Comparison of ENCODE assay signal across 20 cellular contexts in genomic region chr5:97979740-97980139, GRCh38.
DNase-seq lines count a peak whose midpoint lies in the region; ATAC-seq and TF ChIP-seq lines count a peak whose summit lies in the region.
"Had no signal": no experiment of that assay in that cellular context is flagged by ENCODE, and none has a peak within 500 bp of the region (broad histone marks: within the 10 kb centered on the region; RNA-seq: fewer than 3 reads in every experiment).

No MANE protein-coding gene starts in this region.

- no peaks in the 10 kb centered on the region for H3K36me3 ChIP-seq in GM23338 (ENCODE audit: insufficient read depth)
- no peaks in the 10 kb centered on the region for H3K36me3 ChIP-seq in hepatocyte (replicated peaks; ENCODE audit: insufficient read depth, low read depth)
- H3K36me3 ChIP-seq: BLaER1 treated with 17β-estradiol and CSF1 and Interleukin-3, amounts not matched to agents 10 nM and 100 nM; right lobe of liver had no signal

- intact Hi-C loops in dorsolateral prefrontal cortex (cut with DNase I), result no loop called here

- TF ChIP-seq CTCF in GM23338 (conservative IDR thresholded peaks at IDR 0.05; ENCODE audit: low read depth in 2 of 2) (no peak), dorsolateral prefrontal cortex (IDR thresholded peaks at IDR 0.05 in 54 of 56, conservative IDR thresholded peaks at IDR 0.05 in 2 of 56; ENCODE audit: low read depth in 1 of 56, partially characterized antibody in 56 of 56) (no peak), hepatocyte (IDR thresholded peaks at IDR 0.05; ENCODE audit: poor library complexity) (no peak)

- no peak overlapping the region for H3K4me3 ChIP-seq in GM23338
- no peak overlapping the region for H3K4me3 ChIP-seq in dorsolateral prefrontal cortex
- H3K4me3 ChIP-seq in hepatocyte, result no peak overlapping the region
- H3K4me3 ChIP-seq: BLaER1 treated with 17β-estradiol and CSF1 and Interleukin-3, amounts not matched to agents 10 nM and 100 nM; right lobe of liver had no signal

- no peak overlapping the region for H3K27ac Mint-ChIP-seq in GM23338
- H3K27ac Mint-ChIP-seq in activated CD4-positive, alpha-beta memory T cell treated with anti-CD3 and anti-CD28 coated beads, Interleukin-2, amount 10 ng/mL, durations not matched to agents 7 days and 5 days, result no peak overlapping the region
- H3K27ac Mint-ChIP-seq: immature natural killer cell, memory B cell had no signal

- H3K27me3 Mint-ChIP-seq in GM23338 (ENCODE audit: insufficient read depth, low read depth, poor library complexity), result no peaks in the 10 kb centered on the region
- no peaks in the 10 kb centered on the region for H3K27me3 Mint-ChIP-seq in activated CD4-positive, alpha-beta memory T cell treated with anti-CD3 and anti-CD28 coated beads, Interleukin-2, amount 10 ng/mL, durations not matched to agents 7 days and 5 days
- H3K27me3 Mint-ChIP-seq: memory B cell had no signal

- no peaks in the 10 kb centered on the region for H3K36me3 Mint-ChIP-seq in GM23338 (ENCODE audit: low read depth)
- no peaks in the 10 kb centered on the region for H3K36me3 Mint-ChIP-seq in activated CD4-positive, alpha-beta memory T cell treated with anti-CD3 and anti-CD28 coated beads, Interleukin-2, amount 10 ng/mL, durations not matched to agents 7 days and 5 days (ENCODE audit: low read depth)
- H3K36me3 Mint-ChIP-seq: immature natural killer cell, memory B cell had no signal

- no peak overlapping the region for H3K4me3 Mint-ChIP-seq in GM23338
- no peak overlapping the region for H3K4me3 Mint-ChIP-seq in activated CD4-positive, alpha-beta memory T cell treated with anti-CD3 and anti-CD28 coated beads, Interleukin-2, amount 10 ng/mL, durations not matched to agents 7 days and 5 days
- H3K4me3 Mint-ChIP-seq: immature natural killer cell, memory B cell had no signal

- ATAC-seq in GM23338 (no peak), HG03280 (IDR thresholded peaks at IDR 0.05; ENCODE audit: unreplicated experiment) (no peak), GM19452 (IDR thresholded peaks at IDR 0.05; ENCODE audit: unreplicated experiment) (no peak)
- ATAC-seq: right lobe of liver, SK-N-SH treated with all-trans-retinoic acid at 6 μM for 48 hours had no signal

- POLR2A ChIA-PET in activated CD4-positive, alpha-beta memory T cell treated with anti-CD3 and anti-CD28 coated beads, Interleukin-2, amount 10 ng/mL, durations not matched to agents 7 days and 5 days (lab: Charles Lee), result no interaction called here

- H3K9me3 Mint-ChIP-seq in GM23338, result no peaks in the 10 kb centered on the region
- no peaks in the 10 kb centered on the region for H3K9me3 Mint-ChIP-seq in activated CD4-positive, alpha-beta memory T cell treated with anti-CD3 and anti-CD28 coated beads, Interleukin-2, amount 10 ng/mL, durations not matched to agents 7 days and 5 days
- H3K9me3 Mint-ChIP-seq: memory B cell had no signal

- no peak overlapping the region for H3K27ac ChIP-seq in GM23338 (ENCODE audit: low read depth)
- peak overlapping the region in 9 of 59 donors; percentile 10 to 52 (median 40) for H3K27ac ChIP-seq in dorsolateral prefrontal cortex
- H3K27ac ChIP-seq in hepatocyte, result no peak overlapping the region
- H3K27ac ChIP-seq: right lobe of liver had no signal

- H3K4me1 Mint-ChIP-seq in GM23338, result peaks cover 4% of the 10 kb centered on the region
- H3K4me1 Mint-ChIP-seq in activated CD4-positive, alpha-beta memory T cell treated with anti-CD3 and anti-CD28 coated beads, Interleukin-2, amount 10 ng/mL, durations not matched to agents 7 days and 5 days, result no peaks in the 10 kb centered on the region
- H3K4me1 Mint-ChIP-seq: immature natural killer cell, memory B cell had no signal

- no peaks in the 10 kb centered on the region for H3K9me3 ChIP-seq in hepatocyte (ENCODE audit: low read depth)
- H3K9me3 ChIP-seq: BLaER1 treated with 17β-estradiol and CSF1 and Interleukin-3, amounts not matched to agents 10 nM and 100 nM; right lobe of liver had no signal

- H3K4me1 ChIP-seq in GM23338 (ENCODE audit: insufficient read depth) (peaks cover 6% of the 10 kb centered on the region; the same call in 1 of the 2 replicates), hepatocyte (ENCODE audit: insufficient read depth) (no peaks in the 10 kb centered on the region)
- H3K4me1 ChIP-seq: right lobe of liver had no signal

- peak overlapping the region; percentile 16; the same call in 1 of the 2 replicates for H2AFZ ChIP-seq in GM23338
- H2AFZ ChIP-seq in hepatocyte, result no peak overlapping the region

- CTCF ChIA-PET in activated CD4-positive, alpha-beta memory T cell treated with anti-CD3 and anti-CD28 coated beads, Interleukin-2, amount 10 ng/mL, durations not matched to agents 7 days and 5 days (lab: Charles Lee), result no interaction called here

- H3K79me2 ChIP-seq in GM23338 (replicated peaks; ENCODE audit: insufficient read depth) (no peaks in the 10 kb centered on the region), hepatocyte (no peaks in the 10 kb centered on the region)

- H4K20me1 ChIP-seq in GM23338 (replicated peaks; ENCODE audit: insufficient read depth), result no peaks in the 10 kb centered on the region
- no peaks in the 10 kb centered on the region for H4K20me1 ChIP-seq in hepatocyte (ENCODE audit: insufficient read depth, poor library complexity, severe bottlenecking)
- H4K20me1 ChIP-seq: BLaER1 treated with 17β-estradiol and CSF1 and Interleukin-3, amounts not matched to agents 10 nM and 100 nM had no signal

- no peak overlapping the region for H3K4me2 ChIP-seq in GM23338
- no peak overlapping the region for H3K4me2 ChIP-seq in hepatocyte

- H3K9me2 ChIP-seq in GM23338 (ENCODE audit: insufficient read depth), result peaks cover 8% of the 10 kb centered on the region; the same call in 1 of the 2 replicates
- no peaks in the 10 kb centered on the region for H3K9me2 ChIP-seq in hepatocyte (replicated peaks; ENCODE audit: insufficient read depth)

- 84% methylated on average over 3 of the region's 3 CpGs for WGBS in hepatocyte (ENCODE audit: low lambda C conversion rate, missing lambda C conversion rate)

- no peak for DNase-seq in GM23338 (ENCODE audit: low spot score)
- peak in 8 of 10 donors; percentile 15 to 74 (median 51) for DNase-seq in dorsolateral prefrontal cortex
- peak; percentile 6 for DNase-seq in hepatocyte (ENCODE audit: low spot score)
- DNase-seq in smooth muscle cell of the brain vasculature (ENCODE audit: low read depth, low spot score), result peak; percentile 12
- DNase-seq in activated CD4-positive, alpha-beta memory T cell treated with anti-CD3 and anti-CD28 coated beads, Interleukin-2, amount 10 ng/mL, durations not matched to agents 7 days and 5 days, result no peak
- DNase-seq: activated CD4-positive, alpha-beta T cell treated with anti-CD3 and anti-CD28 coated beads for 4 hours; activated effector memory CD4-positive, alpha-beta T cell treated with Interleukin-2 at 50 U/mL for 16 hours; amniotic stem cell; GF-D8; immature natural killer cell; KBM-7; NCI-H2171 treated with DMSO at 0.1 percent for 48 hours; NCI-H774; right lobe of liver; substantia nigra had no signal

- H3F3A ChIP-seq in GM23338 (replicated peaks; ENCODE audit: low read depth), result no peaks in the 10 kb centered on the region

- H3K27me3 ChIP-seq in GM23338 (ENCODE audit: insufficient read depth) (no peaks in the 10 kb centered on the region), dorsolateral prefrontal cortex (no peaks in the 10 kb centered on the region), hepatocyte (no peaks in the 10 kb centered on the region)
- H3K27me3 ChIP-seq: BLaER1 treated with 17β-estradiol and CSF1 and Interleukin-3, amounts not matched to agents 10 nM and 100 nM; right lobe of liver had no signal

TF ChIP-seq in GM23338, 12 proteins besides CTCF, POLR2A, EP300 and RAD21 (continues in another document):
- no peak for TF ChIP-seq JUNB (IDR thresholded peaks at IDR 0.05; ENCODE audit: unreplicated experiment)
- no peak for TF ChIP-seq NANOG (IDR thresholded peaks at IDR 0.05; ENCODE audit: borderline replicate concordance)
- no peak for TF ChIP-seq REST (IDR thresholded peaks at IDR 0.05; ENCODE audit: unreplicated experiment)
- no peak for TF ChIP-seq CREB1 (CRISPR knock-in tag; IDR thresholded peaks at IDR 0.05; ENCODE audit: low read depth)
- TF ChIP-seq EZH2phosphoT487 (IDR thresholded peaks at IDR 0.05; ENCODE audit: unreplicated experiment), result no peak
- TF ChIP-seq POLR2AphosphoS5 (IDR thresholded peaks at IDR 0.05; ENCODE audit: low read depth), result no peak
- TF ChIP-seq ZNF114 (CRISPR knock-in tag; IDR thresholded peaks at IDR 0.05), result no peak
- no peak for TF ChIP-seq STAT1 (IDR thresholded peaks at IDR 0.05; ENCODE audit: unreplicated experiment)

Comparison
In these comparisons a context has a peak if more than half of its experiments do, and no peak if none do; other contexts are left out.
1. DNase-seq: peak in dorsolateral prefrontal cortex (8 of 10), hepatocyte (single experiment) and smooth muscle cell of the brain vasculature (single experiment); none in GM23338 (single experiment) and activated CD4-positive, alpha-beta memory T cell treated with anti-CD3 and anti-CD28 coated beads, Interleukin-2, amount 10 ng/mL, durations not matched to agents 7 days and 5 days (single experiment).